Comparison of ENCODE assay signal across 8 cellular contexts in genomic region chr11:87421422-87421821, GRCh38.
DNase-seq lines count a peak whose midpoint lies in the region; ATAC-seq and TF ChIP-seq lines count a peak whose summit lies in the region.

No MANE protein-coding gene starts in this region.

- DNase-seq in COLO829 (ENCODE audit: low spot score), result peak; percentile 53
- peak; percentile 66 for DNase-seq in NCI-H146 treated with DMSO at 0.1 percent for 48 hours (lab: John Stamatoyannopoulos, UW; ENCODE audit: unreplicated experiment)
- DNase-seq in SW 1271 (lab: John Stamatoyannopoulos, UW), result peak; percentile 22 to 87
- peak; percentile 90 for DNase-seq in epithelial cell of esophagus (ENCODE audit: low read depth)
- no peak for DNase-seq in mesothelial cell of epicardium (ENCODE audit: low spot score in 2 of 2, unreplicated experiment in 2 of 2)
- DNase-seq in effector CD8-positive, alpha-beta T cell (lab: John Stamatoyannopoulos, UW), result no peak

- peak; percentile 83 for TF ChIP-seq CTCF in epithelial cell of esophagus (IDR thresholded peaks at IDR 0.05; ENCODE audit: insufficient read depth, low read depth, low read length, missing control alignments)
- peak; percentile 84 for TF ChIP-seq CTCF in mesothelial cell of epicardium (IDR thresholded peaks at IDR 0.05; ENCODE audit: unreplicated experiment)

- H3K4me3 ChIP-seq in epithelial cell of esophagus (ENCODE audit: low read length), result no peak overlapping the region

- ATAC-seq in GM18861 (IDR thresholded peaks at IDR 0.05; ENCODE audit: unreplicated experiment), result peak; percentile 81
- ATAC-seq in HG03025 (IDR thresholded peaks at IDR 0.05; ENCODE audit: low FRiP score, unreplicated experiment), result peak; percentile 68

- no peaks in the 10 kb centered on the region for H3K4me1 Mint-ChIP-seq in mesothelial cell of epicardium

- no peaks in the 10 kb centered on the region for H3K9me3 Mint-ChIP-seq in mesothelial cell of epicardium

- H3K4me3 Mint-ChIP-seq in mesothelial cell of epicardium, result no peak overlapping the region

- no peaks in the 10 kb centered on the region for H3K36me3 Mint-ChIP-seq in mesothelial cell of epicardium

- H3K27me3 Mint-ChIP-seq in mesothelial cell of epicardium (ENCODE audit: low read depth), result peaks cover 1% of the 10 kb centered on the region

- H3K27ac Mint-ChIP-seq in mesothelial cell of epicardium, result no peak overlapping the region

Comparison
In these comparisons a context has a peak if more than half of its experiments do, and no peak if none do; other contexts are left out.
1. DNase-seq: peak in COLO829 (single experiment), NCI-H146 treated with DMSO at 0.1 percent for 48 hours (single experiment), SW 1271 (2 of 2) and epithelial cell of esophagus (single experiment); none in mesothelial cell of epicardium (0 of 2) and effector CD8-positive, alpha-beta T cell (single experiment).